In the genomic region with DNA sequence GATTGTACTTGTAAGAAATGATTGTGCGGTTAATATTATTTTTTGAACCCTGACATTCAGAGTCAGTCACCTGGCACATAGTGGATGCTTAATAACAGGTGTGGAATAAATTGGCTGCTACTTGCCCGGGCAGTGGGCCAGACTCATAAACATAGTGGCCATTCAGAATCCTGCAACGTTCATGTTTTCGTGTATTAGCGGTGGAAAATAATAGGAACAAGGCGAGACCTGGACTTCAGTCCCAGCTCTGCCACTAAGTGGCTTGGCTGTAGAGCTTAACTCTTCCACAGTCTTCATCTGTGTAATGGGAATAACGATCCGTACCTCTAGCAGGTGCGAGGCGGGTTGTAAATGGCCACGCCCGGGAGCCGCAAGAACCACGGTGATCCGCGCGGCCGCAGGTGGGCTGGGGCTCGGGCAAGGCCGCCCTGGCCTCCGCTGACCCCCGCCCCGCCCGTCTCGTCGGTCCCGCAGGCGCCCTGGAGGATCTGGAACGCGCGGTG, we compare ENCODE assay signal across 8 cellular contexts.
A peak's percentile ranks its signal among the peaks of the same experiment; 100 is the strongest.
DNase-seq lines count a peak whose midpoint lies in the region; ATAC-seq and TF ChIP-seq lines count a peak whose summit lies in the region.

No MANE protein-coding gene starts in this region.

- H3K9me3 Mint-ChIP-seq in effector memory CD8-positive, alpha-beta T cell = no peaks in the 10 kb centered on the region
- no peaks in the 10 kb centered on the region for H3K9me3 Mint-ChIP-seq in nephron

- peak; percentile 13 for ATAC-seq in GM19351 (IDR thresholded peaks at IDR 0.05; ENCODE audit: unreplicated experiment)
- no peak for ATAC-seq in effector memory CD8-positive, alpha-beta T cell (replicated peaks)

- DNase-seq in OCI-M1 (lab: John Stamatoyannopoulos, UW) = peak; percentile 39
- no peak for DNase-seq in effector memory CD8-positive, alpha-beta T cell
- no peak for DNase-seq in amygdala (lab: John Stamatoyannopoulos, UW)
- no peak for DNase-seq in stimulated activated CD4-positive, alpha-beta T cell treated with anti-CD3 and anti-CD28 coated beads, Interleukin-4, amount 100 ng/mL, for 1 hour
- no peak for DNase-seq in GM20000 (ENCODE audit: low spot score)

- H3K36me3 Mint-ChIP-seq in effector memory CD8-positive, alpha-beta T cell (ENCODE audit: insufficient read depth) = peaks cover 3% of the 10 kb centered on the region
- peaks cover 10% of the 10 kb centered on the region for H3K36me3 Mint-ChIP-seq in nephron (ENCODE audit: low read depth)

- peak overlapping the region; percentile 88 for H3K27ac ChIP-seq in 22Rv1

- H3K27ac Mint-ChIP-seq in effector memory CD8-positive, alpha-beta T cell = peak overlapping the region in 1 of 2 donors; percentile 80
- H3K27ac Mint-ChIP-seq in nephron = peak overlapping the region; percentile 82 to 96 (median 83)

- H3K4me3 Mint-ChIP-seq in effector memory CD8-positive, alpha-beta T cell = peak overlapping the region; percentile 84 to 88
- H3K4me3 Mint-ChIP-seq in nephron = peak overlapping the region; percentile 90 to 98 (median 95)

- no peaks in the 10 kb centered on the region for H3K27me3 Mint-ChIP-seq in effector memory CD8-positive, alpha-beta T cell
- peaks cover 4% of the 10 kb centered on the region for H3K27me3 Mint-ChIP-seq in nephron (ENCODE audit: low read depth)

- TF ChIP-seq CTCF in 22Rv1 (IDR thresholded peaks at IDR 0.05) = no peak
- TF ChIP-seq CTCF in nephron (IDR thresholded peaks at IDR 0.05; ENCODE audit: unreplicated experiment in 3 of 3) = no peak
- TF ChIP-seq CTCF in GM20000 (IDR thresholded peaks at IDR 0.05; ENCODE audit: extremely low read depth, missing control alignments) = no peak

- peaks cover 24 to 30% of the 10 kb centered on the region in 2 donors for H3K4me1 Mint-ChIP-seq in effector memory CD8-positive, alpha-beta T cell (ENCODE audit: low read depth in 2 of 2)
- H3K4me1 Mint-ChIP-seq in nephron = peaks cover 35% of the 10 kb centered on the region
